8 cellular contexts compared by ENCODE assay signal in genomic region chr6:32700391-32701040, GRCh38. TPM values are rescaled to one million over a fixed set of nuclear protein-coding genes. Genes with fewer than 3 reads are reported as not detected.
A peak's percentile ranks its signal among the peaks of the same experiment; 100 is the strongest.
DNase-seq lines count a peak whose midpoint lies in the region; ATAC-seq, FAIRE-seq and TF ChIP-seq lines count a peak whose summit lies in the region.

No MANE protein-coding gene starts in this region.

- no peak overlapping the region for H3K4me2 ChIP-seq in fibroblast of lung (ENCODE audit: extremely low read depth, insufficient read depth, low read length)

- H3K36me3 ChIP-seq in WERI-Rb-1 (no peaks in the 10 kb centered on the region), fibroblast of lung (ENCODE audit: control insufficient read depth, insufficient read depth, low read length) (no peaks in the 10 kb centered on the region)

- H2AFZ ChIP-seq in fibroblast of lung (ENCODE audit: low read length): no peak overlapping the region

- H3K9me3 ChIP-seq in WERI-Rb-1 (ENCODE audit: severe bottlenecking): peaks cover 3% of the 10 kb centered on the region
- no peaks in the 10 kb centered on the region for H3K9me3 ChIP-seq in fibroblast of lung (ENCODE audit: control insufficient read depth, insufficient read depth, low read depth, low read length)

- ATAC-seq in natural killer cell: peak; percentile 56 to 75 (median 58)
- ATAC-seq in HG02840 (IDR thresholded peaks at IDR 0.05; ENCODE audit: low FRiP score, unreplicated experiment): no peak

- peaks cover 0 to 2% of the 10 kb centered on the region in 2 donors for H3K9me3 Mint-ChIP-seq in natural killer cell

- H3K27ac ChIP-seq in WERI-Rb-1 (no peak overlapping the region), fibroblast of lung (ENCODE audit: insufficient read depth, low read length) (no peak overlapping the region)

- intact Hi-C loops in natural killer cell (cut with micrococcal nuclease): loop anchor here (1.0 kb wide), 1 partner anchor 287 kb away; no protein-coding TSS in a partner anchor

- no peaks in the 10 kb centered on the region for H3K79me2 ChIP-seq in fibroblast of lung (ENCODE audit: control insufficient read depth, insufficient read depth, low read length)

- H3K27me3 Mint-ChIP-seq in natural killer cell (ENCODE audit: low read depth in 2 of 2): peaks cover 42 to 60% of the 10 kb centered on the region in 2 donors

- H3K27me3 ChIP-seq in WERI-Rb-1 (ENCODE audit: insufficient read depth, low read depth, severe bottlenecking) (peaks cover 78% of the 10 kb centered on the region), fibroblast of lung (ENCODE audit: control insufficient read depth, insufficient read depth, low read length) (no peaks in the 10 kb centered on the region)

- peak; percentile 93 for FAIRE-seq in A204.1 (lab: Jason Lieb, UNC)

- no peak overlapping the region for H3K4me3 ChIP-seq in WERI-Rb-1 (ENCODE audit: low read depth, low read length)
- no peak overlapping the region for H3K4me3 ChIP-seq in fibroblast of lung (replicated peaks in 1 of 4; ENCODE audit: control extremely low read depth in 1 of 4, insufficient read depth in 1 of 4, low read depth in 3 of 4, low read length in 4 of 4)

- no peaks in the 10 kb centered on the region for H3K4me1 ChIP-seq in fibroblast of lung (ENCODE audit: control insufficient read depth, extremely low read depth, insufficient read depth, low read length)

- peak; percentile 61 for DNase-seq in GM03348 (ENCODE audit: low spot score)
- DNase-seq in NCI-H2107 treated with DMSO at 0.1 percent for 48 hours (lab: John Stamatoyannopoulos, UW; ENCODE audit: unreplicated experiment): peak; percentile 10
- DNase-seq in WERI-Rb-1: peak; percentile 62
- peak; percentile 47 to 75 for DNase-seq in fibroblast of lung (ENCODE audit: low read depth in 2 of 2)
- DNase-seq in natural killer cell: no peak
- DNase-seq in activated effector memory CD4-positive, alpha-beta T cell treated with Interleukin-2 at 50 U/mL for 16 hours: no peak

- H3K27ac Mint-ChIP-seq in natural killer cell: no peak overlapping the region

- H3K4me1 Mint-ChIP-seq in natural killer cell: peaks cover 0 to 7% of the 10 kb centered on the region in 2 donors

- no peaks in the 10 kb centered on the region for H4K20me1 ChIP-seq in fibroblast of lung (ENCODE audit: control insufficient read depth, extremely low read depth, insufficient read depth, low read length)

- H3K4me3 Mint-ChIP-seq in natural killer cell: no peak overlapping the region

- H3K36me3 Mint-ChIP-seq in natural killer cell: no peaks in the 10 kb centered on the region

- H3K9ac ChIP-seq in fibroblast of lung (ENCODE audit: insufficient read depth, low read length): no peak overlapping the region

- TF ChIP-seq CTCF in WERI-Rb-1 (IDR thresholded peaks at IDR 0.05; ENCODE audit: low read depth, low read length) (peak; percentile 87), fibroblast of lung (conservative IDR thresholded peaks at IDR 0.05 in 1 of 2, IDR thresholded peaks at IDR 0.05 in 1 of 2; ENCODE audit: low read depth in 1 of 2, low read length in 2 of 2) (peak; percentile 64 to 76), natural killer cell (IDR thresholded peaks at IDR 0.05) (peak; percentile 71)

RNA-seq across cellular contexts. Expression of gene HLA-DQB1, which starts 34.1 kb away (rescaled TPM):
- total RNA-seq in fibroblast of lung (not detected in 2 replicates), natural killer cell (10 to 100 TPM; 24.8 to 97.3 (median 25.5) TPM)
- polyA plus RNA-seq in fibroblast of lung: not detected in 2 replicates
- polyA plus RNA-seq in fibroblast of lung (2012): not detected in 2 replicates
- not detected in 2 replicates for polyA minus RNA-seq in fibroblast of lung (ENCODE audit: low replicate concordance)

RNA-seq across cellular contexts. Expression of gene HLA-DQA2, which starts 40.7 kb away (rescaled TPM):
- total RNA-seq in fibroblast of lung (not detected in 2 replicates), natural killer cell (10 to 100 TPM in 1 of 3 donors, 1 to 10 TPM in 1, not detected in 1; 1.4 to 15.2 TPM)
- not detected in 2 replicates for polyA plus RNA-seq in fibroblast of lung
- not detected in 2 replicates for polyA plus RNA-seq in fibroblast of lung (2012)
- polyA minus RNA-seq in fibroblast of lung (ENCODE audit: low replicate concordance): not detected in 2 replicates

Comparison
In these comparisons a context has a peak if more than half of its experiments do, and no peak if none do; other contexts are left out.
1. DNase-seq: peak in GM03348 (single experiment), NCI-H2107 treated with DMSO at 0.1 percent for 48 hours (single experiment), WERI-Rb-1 (single experiment) and fibroblast of lung (2 of 2); none in natural killer cell (single experiment) and activated effector memory CD4-positive, alpha-beta T cell treated with Interleukin-2 at 50 U/mL for 16 hours (single experiment).
2. RNA of gene HLA-DQB1, which starts 34.1 kb away (total RNA-seq): 24.8 to 97.3 TPM in natural killer cell; not detected in fibroblast of lung; every median in the first group is over 10 times any median in the second.
3. Peak in every context shown above with its lines, with median percentiles within 50 percentile points of each other: CTCF ChIP-seq.